In the genomic region with DNA sequence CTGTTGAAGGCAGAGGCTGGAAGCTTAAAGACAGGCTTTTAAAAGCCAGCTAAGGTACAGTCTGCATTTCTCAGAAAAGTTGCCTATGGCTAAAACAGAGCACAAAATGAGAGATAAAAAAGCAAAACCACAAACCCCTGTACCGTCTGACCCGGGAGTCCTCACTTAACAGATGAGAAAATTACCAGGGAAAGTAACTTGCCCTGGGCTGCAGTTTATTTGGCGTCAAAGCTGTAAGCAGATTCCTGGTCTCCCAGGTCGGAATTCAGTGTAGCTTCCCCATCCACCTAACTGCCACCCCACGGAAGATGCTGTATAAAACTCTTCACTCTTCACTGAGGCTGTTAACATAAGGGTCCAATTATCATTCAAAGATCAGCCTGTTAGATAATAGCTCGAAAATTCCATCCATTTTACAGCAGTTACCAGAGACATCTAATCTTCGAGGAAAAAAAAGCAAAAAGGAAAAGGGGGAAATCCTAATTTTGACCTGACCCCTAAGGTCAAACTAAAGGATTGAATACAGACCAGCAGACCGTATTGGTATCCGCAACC, we compare ENCODE assay signal across 8 cellular contexts. TPM values are rescaled to one million over a fixed set of nuclear protein-coding genes. Genes with fewer than 3 reads are reported as not detected.
DNase-seq lines count a peak whose midpoint lies in the region; ATAC-seq and TF ChIP-seq lines count a peak whose summit lies in the region.

No MANE protein-coding gene starts in this region.

- H3K4me1 Mint-ChIP-seq in naive thymus-derived CD8-positive, alpha-beta T cell: peaks cover 28 to 54% (median 50%) of the 10 kb centered on the region in 4 donors

- POLR2A ChIA-PET in BJ (lab: Charles Lee): interaction anchor here (0.8 kb wide), 1 partner anchor 43 kb away, joined by 3 read pairs; no protein-coding TSS in a partner anchor
- POLR2A ChIA-PET in naive thymus-derived CD8-positive, alpha-beta T cell (lab: Charles Lee): interaction anchor here (0.6 to 1.0 kb wide), 2 partner anchors 175 to 838 kb away, joined by 3 to 6 read pairs; no protein-coding TSS in a partner anchor

- H3K27ac Mint-ChIP-seq in naive thymus-derived CD8-positive, alpha-beta T cell: peak overlapping the region; percentile 78 to 95 (median 90)

- DNase-seq in BJ (ENCODE audit: low read depth): no peak
- DNase-seq in LNCaP clone FGC (ENCODE audit: low read depth): no peak
- no peak for DNase-seq in coronary artery (ENCODE audit: low spot score)
- no peak for DNase-seq in naive thymus-derived CD8-positive, alpha-beta T cell
- DNase-seq in NCI-H187 treated with DMSO at 0.1 percent for 48 hours (lab: John Stamatoyannopoulos, UW): no peak

- H3K27me3 Mint-ChIP-seq in naive thymus-derived CD8-positive, alpha-beta T cell: no peaks in the 10 kb centered on the region

- CTCF ChIA-PET in BJ (lab: Yijun Ruan, JAX): interaction anchor here (0.9 to 1.3 kb wide), 2 partner anchors 79 to 175 kb away, joined by 3 read pairs; no protein-coding TSS in a partner anchor

- H3K4me3 ChIP-seq in BJ (ENCODE audit: low read depth, low read length): peak overlapping the region; percentile 91
- peak overlapping the region; percentile 85 for H3K4me3 ChIP-seq in LNCaP clone FGC (ENCODE audit: low read depth, low read length)
- H3K4me3 ChIP-seq in coronary artery: peak overlapping the region; percentile 92

- no peak for TF ChIP-seq CTCF in BJ (IDR thresholded peaks at IDR 0.05; ENCODE audit: insufficient read depth, low read depth, low read length)
- TF ChIP-seq CTCF in LNCaP clone FGC (IDR thresholded peaks at IDR 0.05; ENCODE audit: control insufficient read depth, extremely low read depth, insufficient read depth): no peak
- no peak for TF ChIP-seq CTCF in coronary artery (IDR thresholded peaks at IDR 0.05)

- no peaks in the 10 kb centered on the region for H3K27me3 ChIP-seq in BJ (ENCODE audit: control insufficient read depth, insufficient read depth, low read length)

- no peak overlapping the region for H3K27ac ChIP-seq in coronary artery

- no peaks in the 10 kb centered on the region for H3K9me3 Mint-ChIP-seq in naive thymus-derived CD8-positive, alpha-beta T cell

- H3K36me3 ChIP-seq in BJ (ENCODE audit: control insufficient read depth, insufficient read depth, low read length): no peaks in the 10 kb centered on the region

- ATAC-seq in naive thymus-derived CD8-positive, alpha-beta T cell: no peak
- ATAC-seq in GM21367 (IDR thresholded peaks at IDR 0.05; ENCODE audit: unreplicated experiment): no peak
- no peak for ATAC-seq in HG02798 (IDR thresholded peaks at IDR 0.05; ENCODE audit: poor library complexity, unreplicated experiment)
- no peak for ATAC-seq in GM19324 (IDR thresholded peaks at IDR 0.05; ENCODE audit: low FRiP score, unreplicated experiment)

- H3K4me3 Mint-ChIP-seq in naive thymus-derived CD8-positive, alpha-beta T cell: peak overlapping the region; percentile 83 to 96 (median 92)

- peaks cover 0 to 13% (median 0%) of the 10 kb centered on the region in 3 donors for H3K36me3 Mint-ChIP-seq in naive thymus-derived CD8-positive, alpha-beta T cell

RNA-seq across cellular contexts. Expression of a gene that starts 1.5 kb away (rescaled TPM):
- polyA plus RNA-seq in BJ (2011; rRNA removed): 19.1 and 19.9 TPM in 2 replicates
- 28.2 and 37.7 TPM in 2 replicates for polyA minus RNA-seq in BJ (2011; rRNA and poly(A)+ RNA removed)
- total RNA-seq in naive thymus-derived CD8-positive, alpha-beta T cell: 100 to 1,000 TPM in 1 of 2 experiments, 10 to 100 TPM in 1; 98.2 to 109 TPM
- 1 to 10 TPM; 1.3 to 3.4 (median 2.4) TPM for polyA plus RNA-seq in naive thymus-derived CD8-positive, alpha-beta T cell
